1 cellular context compared by ENCODE assay signal in the genomic region with DNA sequence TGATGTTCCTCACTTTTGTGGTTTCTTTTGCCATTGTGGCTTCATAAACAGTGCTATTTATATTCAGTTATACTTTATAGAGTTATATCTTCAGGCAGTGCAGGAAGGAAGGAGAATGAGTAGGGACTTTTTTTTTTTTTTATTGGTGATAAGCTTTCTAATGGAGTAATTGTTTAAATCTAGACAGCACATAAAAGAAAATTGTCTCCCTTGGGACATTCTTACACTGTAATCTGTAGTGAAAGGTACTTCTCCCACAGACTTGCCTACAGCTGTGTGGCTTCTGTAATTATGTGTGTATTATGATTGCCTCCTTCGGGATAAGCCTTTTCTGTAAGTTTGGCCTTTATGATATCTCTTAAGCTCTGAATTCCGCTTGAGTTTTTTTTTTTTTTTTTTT.
TF ChIP-seq lines count a peak whose summit lies in the region.

No MANE protein-coding gene starts in this region.

TF ChIP-seq in endothelial cell of umbilical vein, 7 proteins besides CTCF, POLR2A, EP300 and RAD21:
- TF ChIP-seq EZH2 (IDR thresholded peaks at IDR 0.05; ENCODE audit: borderline replicate concordance, low read depth, low read length, severe bottlenecking) (no peak), MYC (IDR thresholded peaks at IDR 0.05; ENCODE audit: low read depth, low read length) (no peak), FOS (IDR thresholded peaks at IDR 0.05; ENCODE audit: borderline replicate concordance, insufficient read depth, low read length) (no peak), JUN (IDR thresholded peaks at IDR 0.05; ENCODE audit: borderline replicate concordance, insufficient read depth, insufficient read length, low read depth) (no peak)
